20 cellular contexts compared by ENCODE assay signal in the genomic region with DNA sequence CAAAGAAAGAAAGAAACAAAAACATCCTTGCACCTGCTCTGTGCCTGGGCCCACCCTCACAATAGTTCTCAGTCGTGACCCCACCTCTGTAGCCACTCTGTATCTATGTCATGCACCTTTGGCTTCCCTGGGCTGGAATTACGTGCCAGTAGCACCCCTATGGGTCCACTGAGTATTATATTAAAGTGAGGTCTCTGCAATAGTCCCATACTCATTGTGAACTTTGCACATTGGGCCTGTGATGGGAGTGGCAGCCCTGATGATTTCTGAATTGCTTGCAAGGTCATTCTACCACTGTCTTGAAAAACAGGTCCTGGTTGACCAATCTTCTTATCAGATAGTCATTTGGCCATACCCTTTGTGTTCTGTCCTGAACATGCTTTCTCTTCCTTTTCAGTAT.
DNase-seq lines count a peak whose midpoint lies in the region; ATAC-seq and TF ChIP-seq lines count a peak whose summit lies in the region.
"Had no signal": no experiment of that assay in that cellular context is flagged by ENCODE, and none has a peak within 500 bp of the region (broad histone marks: within the 10 kb centered on the region; RNA-seq: fewer than 3 reads in every experiment).

No MANE protein-coding gene starts in this region.

- H3K4me2 ChIP-seq in Karpas-422 (ENCODE audit: low read depth, low read length, poor library complexity, severe bottlenecking): no peak overlapping the region
- H3K4me2 ChIP-seq: BLaER1 had no signal

- H3K4me1 ChIP-seq in Karpas-422 (ENCODE audit: low read length) (no peaks in the 10 kb centered on the region), colonic mucosa (no peaks in the 10 kb centered on the region), mucosa of rectum (ENCODE audit: control insufficient read depth in 2 of 2, insufficient read depth in 2 of 2, low read length in 2 of 2) (peaks cover 0 to 16% of the 10 kb centered on the region in 2 donors)
- H3K4me1 ChIP-seq: BE2C, BLaER1 had no signal

- TF ChIP-seq CTCF in colonic mucosa (IDR thresholded peaks at IDR 0.05): no peak

- intact Hi-C loops in colonic mucosa (cut with DNase I): no loop called here
- intact Hi-C loops in left colon (cut with DNase I, micrococcal nuclease): no loop called here

- ATAC-seq in left colon (peak; percentile 92), HG03159 (IDR thresholded peaks at IDR 0.05; ENCODE audit: unreplicated experiment) (no peak)

- no peak overlapping the region for H3K4me3 ChIP-seq in Karpas-422 (ENCODE audit: low read length)
- no peak overlapping the region for H3K4me3 ChIP-seq in colonic mucosa
- H3K4me3 ChIP-seq in mucosa of rectum (ENCODE audit: low read length in 2 of 2): no peak overlapping the region
- H3K4me3 ChIP-seq: BLaER1 had no signal

- no peak overlapping the region for H3K9ac ChIP-seq in Karpas-422 (ENCODE audit: low read length)
- no peak overlapping the region for H3K9ac ChIP-seq in colonic mucosa (ENCODE audit: low read depth in 2 of 2, low read length in 2 of 2)
- H3K9ac ChIP-seq in mucosa of rectum (ENCODE audit: low read depth in 1 of 2, low read length in 2 of 2): no peak overlapping the region
- H3K9ac ChIP-seq: BLaER1 had no signal

- H3K36me3 ChIP-seq in Karpas-422 (ENCODE audit: insufficient read depth, low read length) (no peaks in the 10 kb centered on the region), colonic mucosa (no peaks in the 10 kb centered on the region), mucosa of rectum (ENCODE audit: control insufficient read depth in 2 of 2, insufficient read depth in 2 of 2, low read length in 2 of 2) (no peaks in the 10 kb centered on the region)
- H3K36me3 ChIP-seq: BE2C, BLaER1 had no signal

- H3K9me3 ChIP-seq in Karpas-422 (ENCODE audit: low read length) (no peaks in the 10 kb centered on the region; the same call in 1 of the 2 replicates), colonic mucosa (no peaks in the 10 kb centered on the region), mucosa of rectum (ENCODE audit: control insufficient read depth in 2 of 2, low read length in 2 of 2) (no peaks in the 10 kb centered on the region)
- H3K9me3 ChIP-seq: BE2C, BLaER1 had no signal

- H3K9me2 ChIP-seq in Karpas-422 (replicated peaks; ENCODE audit: insufficient read depth, low read length): no peaks in the 10 kb centered on the region

- no peaks in the 10 kb centered on the region for H4K20me1 ChIP-seq in Karpas-422 (ENCODE audit: insufficient read depth, low read depth, low read length)
- H4K20me1 ChIP-seq: BLaER1 had no signal

- H3K27ac ChIP-seq in Karpas-422 (ENCODE audit: low read length): no peak overlapping the region
- H3K27ac ChIP-seq in colonic mucosa: peak overlapping the region; percentile 25
- peak overlapping the region; percentile 61 to 78 for H3K27ac ChIP-seq in mucosa of rectum (ENCODE audit: low read depth in 2 of 2, low read length in 2 of 2)
- H3K27ac ChIP-seq: BLaER1 had no signal

- no peak overlapping the region for H2AFZ ChIP-seq in Karpas-422 (ENCODE audit: low read length)

- H3K27me3 ChIP-seq in Karpas-422 (ENCODE audit: low read length) (no peaks in the 10 kb centered on the region), colonic mucosa (no peaks in the 10 kb centered on the region), mucosa of rectum (ENCODE audit: control insufficient read depth in 2 of 2, insufficient read depth in 2 of 2, low read length in 2 of 2) (no peaks in the 10 kb centered on the region)
- H3K27me3 ChIP-seq: BE2C, BLaER1 had no signal

- no peaks in the 10 kb centered on the region for H3K79me2 ChIP-seq in Karpas-422 (ENCODE audit: low read length)

- peak; percentile 6 for DNase-seq in Karpas-422
- DNase-seq in colonic mucosa: peak; percentile 59
- peak; percentile 29 to 31 for DNase-seq in left colon
- DNase-seq in DMS114 treated with DMSO at 0.1 percent for 48 hours (lab: John Stamatoyannopoulos, UW; ENCODE audit: unreplicated experiment): no peak
- no peak for DNase-seq in NCI-H1694 (lab: John Stamatoyannopoulos, UW)
- DNase-seq in activated T-cell treated with anti-CD3 and anti-CD28 coated beads for 4 hours: no peak
- DNase-seq: 8988T; ACHN; BE2C; C1 segment of cervical spinal cord; CD4-positive, alpha-beta memory T cell; CD4-positive, CD25-positive, alpha-beta regulatory T cell; CD8-positive, alpha-beta memory T cell; COR-L47; DMS 273 treated with DMSO at 0.1 percent for 48 hours; DMS79 treated with DMSO at 0.1 percent for 48 hours; GF-D8 had no signal

Comparison
In these comparisons a context has a peak if more than half of its experiments do, and no peak if none do; other contexts are left out.
1. DNase-seq: peak in Karpas-422 (single experiment), colonic mucosa (single experiment) and left colon (2 of 2); none in DMS114 treated with DMSO at 0.1 percent for 48 hours (single experiment), NCI-H1694 (single experiment) and activated T-cell treated with anti-CD3 and anti-CD28 coated beads for 4 hours (single experiment).